6 cellular contexts compared by ENCODE assay signal in genomic region chr1:1013922-1014617, GRCh38. TPM values are rescaled to one million over a fixed set of nuclear protein-coding genes. Genes with fewer than 3 reads are reported as not detected.
DNase-seq lines count a peak whose midpoint lies in the region; ATAC-seq, FAIRE-seq and TF ChIP-seq lines count a peak whose summit lies in the region.

No MANE protein-coding gene starts in this region.

- no peak for TF ChIP-seq POLR2A in testis (IDR thresholded peaks at IDR 0.05)

- peak; percentile 23 for ATAC-seq in Right ventricle myocardium superior (ENCODE audit: poor library complexity)

- DNase-seq in GM06990 (ENCODE audit: extremely low read depth, insufficient read length), result no peak
- peak in 3 of 5 donors; percentile 35 to 41 (median 41) for DNase-seq in T-helper 1 cell
- DNase-seq in Right ventricle myocardium superior, result no peak
- no peak for DNase-seq in testis
- DNase-seq in D721Med (ENCODE audit: insufficient read length, low spot score), result no peak
- no peak for DNase-seq in activated gamma-delta T cell treated with Interleukin-2 at 50 U/mL for 16 hours

- FAIRE-seq in D721Med (lab: Jason Lieb, UNC), result no peak

- H3K27ac ChIP-seq in testis, result peak overlapping the region; percentile 64 to 84

- TF ChIP-seq CTCF in GM06990 (IDR thresholded peaks at IDR 0.05; ENCODE audit: insufficient read depth, low read length, poor library complexity, severe bottlenecking) (no peak), testis (IDR thresholded peaks at IDR 0.05) (no peak), D721Med (IDR thresholded peaks at IDR 0.05; ENCODE audit: insufficient read depth, missing control alignments) (no peak)

- intact Hi-C loops in Right ventricle myocardium superior (cut with DNase I), result no loop called here
- intact Hi-C loops in testis (cut with DNase I; ENCODE audit: low total_unique reads), result no loop called here

- H3K27me3 ChIP-seq in GM06990 (replicated peaks; ENCODE audit: control insufficient read depth, insufficient read depth, low read length) (no peaks in the 10 kb centered on the region), testis (no peaks in the 10 kb centered on the region)

- H3K9me3 ChIP-seq in testis, result no peaks in the 10 kb centered on the region

- H3K36me3 ChIP-seq in GM06990 (ENCODE audit: control insufficient read depth, insufficient read depth, low read length) (no peaks in the 10 kb centered on the region), testis (ENCODE audit: low read depth, missing control alignments) (no peaks in the 10 kb centered on the region)

- H3K4me3 ChIP-seq in GM06990 (replicated peaks; ENCODE audit: low read depth, low read length) (peak overlapping the region; percentile 74), testis (peak overlapping the region; percentile 56)

- peaks cover 14% of the 10 kb centered on the region for H3K4me1 ChIP-seq in testis

- whole genome bisulfite sequencing in testis, 2 donors, result 81 to 85% methylated on average over 19 to 41 of the region's 41 CpGs

RNA-seq across cellular contexts. Expression of gene ISG15, which starts 0.8 kb away (rescaled TPM):
- total RNA-seq in Right ventricle myocardium superior (13.3 TPM), testis (10 to 100 TPM; 22.8 to 24.0 TPM)
- polyA plus RNA-seq in testis (ENCODE audit: insufficient read depth, low read depth, low replicate concordance), result 16.6 TPM

RNA-seq across cellular contexts. Expression of gene AGRN, which starts 5.8 kb away (rescaled TPM):
- 12.8 TPM for total RNA-seq in Right ventricle myocardium superior
- 100 to 1,000 TPM in 1 of 2 donors, 10 to 100 TPM in 1; 99.4 to 108 TPM for total RNA-seq in testis
- 48.9 TPM for polyA plus RNA-seq in testis (ENCODE audit: insufficient read depth, low read depth, low replicate concordance)

RNA-seq across cellular contexts. Expression of gene HES4, which starts 14.2 kb away (rescaled TPM):
- total RNA-seq in Right ventricle myocardium superior, result 27.4 TPM
- total RNA-seq in testis, result 10 to 100 TPM; 26.4 to 27.5 TPM
- 2.3 TPM for polyA plus RNA-seq in testis (ENCODE audit: insufficient read depth, low read depth, low replicate concordance)

RNA-seq across cellular contexts. Expression of gene PERM1, which starts 32.2 kb away (rescaled TPM):
- total RNA-seq in Right ventricle myocardium superior (170 TPM), testis (1 to 10 TPM; 3.2 to 4.9 TPM)
- polyA plus RNA-seq in testis (ENCODE audit: insufficient read depth, low read depth, low replicate concordance), result 0.65 TPM

RNA-seq across cellular contexts. Expression of gene PLEKHN1, which starts 47.8 kb away (rescaled TPM):
- not detected for total RNA-seq in Right ventricle myocardium superior
- under 1 TPM; 0.47 to 0.56 TPM for total RNA-seq in testis
- polyA plus RNA-seq in testis (ENCODE audit: insufficient read depth, low read depth, low replicate concordance), result 0.21 TPM

Comparison
In these comparisons a context has a peak if more than half of its experiments do, and no peak if none do; other contexts are left out.
1. DNase-seq: peak in T-helper 1 cell (3 of 5); none in GM06990 (single experiment), Right ventricle myocardium superior (single experiment), testis (single experiment), D721Med (single experiment) and activated gamma-delta T cell treated with Interleukin-2 at 50 U/mL for 16 hours (single experiment).